ENCODE assay signal across 24 cellular contexts in the genomic region with DNA sequence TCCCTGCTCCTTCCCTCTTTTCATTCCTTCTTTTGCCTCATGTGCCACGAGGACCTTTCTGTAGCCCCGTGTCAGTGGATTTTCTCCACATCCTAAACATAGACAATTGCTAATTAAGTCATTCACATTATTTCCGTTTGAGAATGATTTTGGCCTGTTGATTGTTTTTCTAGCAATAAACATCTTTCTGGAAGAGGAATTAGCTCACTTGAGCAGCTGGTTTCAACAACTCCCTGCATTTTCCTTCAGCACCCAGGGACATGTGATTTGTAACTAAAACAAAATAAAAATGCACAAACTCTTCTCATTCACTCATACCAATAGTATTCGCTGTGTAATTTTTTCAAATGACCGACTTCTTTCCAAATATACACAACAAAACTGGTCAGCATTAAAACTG. TPM values are rescaled to one million over a fixed set of nuclear protein-coding genes. Genes with fewer than 3 reads are reported as not detected.
A peak's percentile ranks its signal among the peaks of the same experiment; 100 is the strongest.
DNase-seq lines count a peak whose midpoint lies in the region; FAIRE-seq and TF ChIP-seq lines count a peak whose summit lies in the region.
"Had no signal": no experiment of that assay in that cellular context is flagged by ENCODE, and none has a peak within 500 bp of the region (broad histone marks: within the 10 kb centered on the region; RNA-seq: fewer than 3 reads in every experiment).

No MANE protein-coding gene starts in this region.

- WGBS in H1 (ENCODE audit: extremely low coverage in 1 of 2, insufficient coverage in 1 of 2, insufficient read length in 1 of 2, insufficient replicate concordance in 2 of 2, low coverage in 1 of 2, low lambda C conversion rate in 2 of 2, missing lambda C conversion rate in 1 of 2), 2 experiments: 94% methylated on average over 5 of the region's 5 CpGs; no CpG with 5 or more reads in 1 of the 2 experiments
- 56 to 65% methylated on average over 5 of the region's 5 CpGs for WGBS in transverse colon (ENCODE audit: low coverage in 1 of 2), 2 donors

- no peaks in the 10 kb centered on the region for H3K9me3 ChIP-seq in H1 (ENCODE audit: insufficient read depth in 2 of 2, low read depth in 1 of 2, low read length in 1 of 2)
- no peaks in the 10 kb centered on the region for H3K9me3 ChIP-seq in transverse colon
- no peaks in the 10 kb centered on the region for H3K9me3 ChIP-seq in CD4-positive, alpha-beta memory T cell (ENCODE audit: control insufficient read depth in 1 of 2, low read length in 2 of 2)
- H3K9me3 ChIP-seq: MG63 had no signal

- no peak overlapping the region for H2BK15ac ChIP-seq in H1 (ENCODE audit: low read length)

- H3K4me3 ChIP-seq in H1 (ENCODE audit: extremely low read depth in 1 of 4, insufficient read depth in 2 of 4, low read depth in 3 of 4, low read length in 4 of 4) (no peak overlapping the region), transverse colon (no peak overlapping the region)
- no peak overlapping the region for H3K4me3 ChIP-seq in CD4-positive, alpha-beta memory T cell (ENCODE audit: low read length in 2 of 2)
- H3K4me3 ChIP-seq: BLaER1 treated with 17β-estradiol and CSF1 and Interleukin-3, amounts not matched to agents 10 nM and 100 nM; MG63; SJCRH30 had no signal

- H3K14ac ChIP-seq in H1 (ENCODE audit: insufficient read length): no peak overlapping the region

- no peak overlapping the region for H2BK12ac ChIP-seq in H1 (ENCODE audit: low read depth, low read length)

- no peaks in the 10 kb centered on the region for H4K20me1 ChIP-seq in H1 (replicated peaks in 1 of 2; ENCODE audit: control insufficient read depth in 1 of 2, insufficient read depth in 2 of 2, low read length in 2 of 2)
- H4K20me1 ChIP-seq: BLaER1 treated with 17β-estradiol and CSF1 and Interleukin-3, amounts not matched to agents 10 nM and 100 nM had no signal

- CTCF ChIA-PET in H1 (lab: Charles Lee; ENCODE audit: partially characterized antibody): interaction anchor here (0.9 to 1.9 kb wide), 2 partner anchors 9 to 16 kb away, joined by 3 to 5 read pairs; no protein-coding TSS in a partner anchor
- CTCF ChIA-PET in CD4-positive, alpha-beta memory T cell (lab: Charles Lee; ENCODE audit: partially characterized antibody): no interaction called here

- no peak for TF ChIP-seq EP300 in H1 (IDR thresholded peaks at IDR 0.05; ENCODE audit: borderline replicate concordance in 1 of 2, low read depth in 2 of 2, low read length in 2 of 2)
- TF ChIP-seq EP300 in transverse colon (IDR thresholded peaks at IDR 0.05; ENCODE audit: low read depth): no peak

- no peaks in the 10 kb centered on the region for H3K79me1 ChIP-seq in H1 (ENCODE audit: low read depth, low read length)

- no peaks in the 10 kb centered on the region for H3K23me2 ChIP-seq in H1 (ENCODE audit: low read depth, low read length)

- no peaks in the 10 kb centered on the region for H3K36me3 ChIP-seq in H1 (ENCODE audit: control insufficient read depth in 2 of 4, insufficient read depth in 4 of 4, low read length in 3 of 4)
- no peaks in the 10 kb centered on the region for H3K36me3 ChIP-seq in transverse colon
- no peaks in the 10 kb centered on the region for H3K36me3 ChIP-seq in CD4-positive, alpha-beta memory T cell (ENCODE audit: insufficient read depth, low read length)
- H3K36me3 ChIP-seq: MG63, SJCRH30 had no signal

- TF ChIP-seq POLR2A in H1 (IDR thresholded peaks at IDR 0.05; ENCODE audit: control extremely low read depth in 1 of 2, low read depth in 2 of 2, low read length in 2 of 2) (no peak), transverse colon (IDR thresholded peaks at IDR 0.05) (no peak)

- H3K9me3 Mint-ChIP-seq in CD4-positive, alpha-beta memory T cell: peaks cover 0 to 6% (median 0%) of the 10 kb centered on the region in 8 donors
- H3K9me3 Mint-ChIP-seq: CD8-positive, alpha-beta T cell had no signal

- H3K27me3 ChIP-seq in H1 (replicated peaks in 1 of 4; ENCODE audit: control insufficient read depth in 3 of 4, extremely low read depth in 1 of 4, insufficient read depth in 3 of 4, low read length in 3 of 4) (peaks cover 0 to 1% (median 0%) of the 10 kb centered on the region in 4 experiments; a peak in 1 of 7 replicates), transverse colon (no peaks in the 10 kb centered on the region)
- no peaks in the 10 kb centered on the region for H3K27me3 ChIP-seq in CD4-positive, alpha-beta memory T cell (ENCODE audit: insufficient read depth, low read length)
- H3K27me3 ChIP-seq: BLaER1 treated with 17β-estradiol and CSF1 and Interleukin-3, amounts not matched to agents 10 nM and 100 nM; MG63; SJCRH30 had no signal

- intact Hi-C loops in transverse colon (cut with DNase I; ENCODE audit: low total_unique reads): no loop called here
- intact Hi-C loops in CD4-positive, alpha-beta memory T cell (cut with micrococcal nuclease): no loop called here

- H3K27me3 Mint-ChIP-seq in CD4-positive, alpha-beta memory T cell: peaks cover 0 to 6% of the 10 kb centered on the region in 2 donors

- peaks cover 0 to under 1% of the 10 kb centered on the region in 2 donors for H3K36me3 Mint-ChIP-seq in CD4-positive, alpha-beta memory T cell
- H3K36me3 Mint-ChIP-seq: CD8-positive, alpha-beta T cell had no signal

- no peak overlapping the region for H2BK120ac ChIP-seq in H1 (replicated peaks; ENCODE audit: low read depth, low read length)

- no peak overlapping the region for H4K8ac ChIP-seq in H1 (ENCODE audit: extremely low read depth, insufficient read depth, low read length)

- peaks cover 0 to 4% (median 1%) of the 10 kb centered on the region in 4 experiments; a peak in 3 of 7 replicates for H3K4me1 ChIP-seq in H1 (replicated peaks in 1 of 4; ENCODE audit: control insufficient read depth in 3 of 4, insufficient read depth in 4 of 4, low read length in 3 of 4)
- no peaks in the 10 kb centered on the region for H3K4me1 ChIP-seq in transverse colon
- no peaks in the 10 kb centered on the region for H3K4me1 ChIP-seq in CD4-positive, alpha-beta memory T cell (ENCODE audit: insufficient read depth, low read length)

- H3K9ac ChIP-seq in H1 (replicated peaks in 1 of 4; ENCODE audit: extremely low read depth in 1 of 4, low read depth in 3 of 4, low read length in 3 of 4): no peak overlapping the region
- H3K9ac ChIP-seq: BLaER1 treated with 17β-estradiol and CSF1 and Interleukin-3, amounts not matched to agents 10 nM and 100 nM had no signal

- no peak overlapping the region for H3K4me2 ChIP-seq in H1 (ENCODE audit: insufficient read depth in 1 of 2, low read depth in 2 of 2, low read length in 2 of 2)
- H3K4me2 ChIP-seq: BLaER1 treated with 17β-estradiol and CSF1 and Interleukin-3, amounts not matched to agents 10 nM and 100 nM had no signal

- H3K79me2 ChIP-seq in H1 (ENCODE audit: control insufficient read depth in 1 of 2, insufficient read depth in 2 of 2, low read length in 2 of 2): no peaks in the 10 kb centered on the region

- H3K23ac ChIP-seq in H1 (ENCODE audit: insufficient read length): no peak overlapping the region

- no peak overlapping the region for H3K18ac ChIP-seq in H1 (ENCODE audit: extremely low read depth, low read length)

- H2AFZ ChIP-seq in H1 (ENCODE audit: low read length): 0 out of 2 replicates have a peak overlapping the region, but pooled peaks have one; percentile 22

- H3K27ac ChIP-seq in H1 (ENCODE audit: low read depth, low read length): no peak overlapping the region
- H3K27ac ChIP-seq in transverse colon: peak overlapping the region in 3 of 4 donors; percentile 5 to 31 (median 16)
- no peak overlapping the region for H3K27ac ChIP-seq in CD4-positive, alpha-beta memory T cell (ENCODE audit: low read depth, low read length)
- H3K27ac ChIP-seq: BLaER1 treated with 17β-estradiol and CSF1 and Interleukin-3, amounts not matched to agents 10 nM and 100 nM; SJCRH30 had no signal

- no peak overlapping the region for H2AK5ac ChIP-seq in H1 (ENCODE audit: low read depth, low read length)

- DNase-seq in GM04503 (ENCODE audit: low read depth) (peak; percentile 17), H1 (ENCODE audit: low read depth in 1 of 2, low spot score in 2 of 2) (no peak), left kidney (ENCODE audit: low read depth, low spot score) (peak; percentile 60), transverse colon (no peak), NCI-H1930 (lab: John Stamatoyannopoulos, UW) (no peak), COLO829 (ENCODE audit: low spot score) (no peak)
- DNase-seq in CD4-positive, alpha-beta memory T cell: no peak
- DNase-seq: Calu3; CD8-positive, alpha-beta T cell; DMS153; Kasumi-1; MG63; NCI-H1048; NCI-H1436 treated with DMSO at 0.1 percent for 48 hours; NCI-H2029; NCI-H2227 treated with DMSO at 0.1 percent for 48 hours; NCI-H510A treated with DMSO at 0.1 percent for 48 hours; NCI-H774; NK-92 treated with Interleukin-12 subunit alpha and Interleukin-12 subunit beta, amount 100 ng/mL, for 24 hours; SJCRH30; T-helper 1 cell had no signal

- no peak overlapping the region for H4K91ac ChIP-seq in H1 (replicated peaks; ENCODE audit: insufficient read length, low read length)

- H3K27ac Mint-ChIP-seq in CD4-positive, alpha-beta memory T cell: no peak overlapping the region
- H3K27ac Mint-ChIP-seq: CD8-positive, alpha-beta T cell had no signal

- TF ChIP-seq CTCF in H1 (IDR thresholded peaks at IDR 0.05; ENCODE audit: control extremely low read depth in 1 of 3, insufficient read depth in 1 of 3, low read depth in 1 of 3, low read length in 3 of 3) (no peak), transverse colon (IDR thresholded peaks at IDR 0.05) (no peak)

- POLR2A ChIA-PET in H1 (lab: Charles Lee; ENCODE audit: partially characterized antibody): no interaction called here
- POLR2A ChIA-PET in CD4-positive, alpha-beta memory T cell (lab: Charles Lee; ENCODE audit: partially characterized antibody): no interaction called here

- no peak overlapping the region for H3K4ac ChIP-seq in H1 (replicated peaks; ENCODE audit: insufficient read length, low read depth, low read length)

- no peaks in the 10 kb centered on the region for H3K4me1 Mint-ChIP-seq in CD4-positive, alpha-beta memory T cell

- H2BK5ac ChIP-seq in H1 (ENCODE audit: low read depth, low read length): no peak overlapping the region

- in situ Hi-C loops in transverse colon (cut with MboI; ENCODE audit: low pct_ligation_motif_present in 1 of 4, low pct_unique_long_range_greater_than_20kb in 1 of 4, low sequenced_read_pairs in 3 of 4): no loop called here

- no peak overlapping the region for H4K5ac ChIP-seq in H1 (ENCODE audit: insufficient read length, low read depth, low read length)

- no peak for TF ChIP-seq RAD21 in H1 (IDR thresholded peaks at IDR 0.05 in 1 of 2, conservative IDR thresholded peaks at IDR 0.05 in 1 of 2; ENCODE audit: low read depth in 2 of 2, low read length in 2 of 2)

- no peak overlapping the region for H3K56ac ChIP-seq in H1 (replicated peaks; ENCODE audit: insufficient read length, low read depth, low read length)

- FAIRE-seq in H1 (lab: Jason Lieb, UNC): no peak
- FAIRE-seq: G401.6, GM19239 had no signal

- no peak overlapping the region for H2BK20ac ChIP-seq in H1 (ENCODE audit: low read length)

- H3K4me3 Mint-ChIP-seq in CD4-positive, alpha-beta memory T cell: no peak overlapping the region
- H3K4me3 Mint-ChIP-seq: CD8-positive, alpha-beta T cell had no signal

RNA-seq across cellular contexts. Expression of gene RAP2A, which starts 40.6 kb away (rescaled TPM):
- total RNA-seq in H1 (2021; fragmentation: NEBNext Ultra II Directional; extraction: Animal tissue kit (Norgen Biotek cat#: 25700)): 43.4 and 45.3 TPM in 2 replicates
- 4.4 and 8.4 TPM in 2 replicates for polyA plus RNA-seq in H1 (2011; rRNA removed)
- 8.7 TPM for polyA plus RNA-seq in H1 (2011; cell fraction: cytosol; rRNA removed)
- 20.2 TPM for polyA plus RNA-seq in H1 (2011; cell fraction: nucleus; rRNA removed)
- 21.1 to 23.8 TPM (median 22.2 TPM) in 4 replicates for polyA plus RNA-seq in H1 (2012, experiment 1 of 2)
- 1.5 TPM for polyA plus RNA-seq in H1 (2012, experiment 2 of 2)
- 17.4 TPM for polyA plus RNA-seq in H1 (2013, experiment 1 of 2)
- 16.5 TPM for polyA plus RNA-seq in H1 (2013, experiment 2 of 2)
- 46.9 and 56.4 TPM in 2 replicates for polyA minus RNA-seq in H1 (2011; rRNA and poly(A)+ RNA removed)
- polyA minus RNA-seq in H1 (2011; cell fraction: cytosol; rRNA and poly(A)+ RNA removed): 30.4 TPM
- 74.9 TPM for polyA minus RNA-seq in H1 (2011; cell fraction: nucleus; rRNA and poly(A)+ RNA removed)
- total RNA-seq in transverse colon: 10 to 100 TPM; 10.5 to 23.2 (median 20.7) TPM
- total RNA-seq in CD4-positive, alpha-beta memory T cell: 10 to 100 TPM; 21.5 to 24.0 TPM
- polyA plus RNA-seq in CD4-positive, alpha-beta memory T cell: 1 to 10 TPM; 1.7 to 3.9 TPM

Comparison
In these comparisons a context has a peak if more than half of its experiments do, and no peak if none do; other contexts are left out.
1. DNase-seq: peak in GM04503 (single experiment) and left kidney (single experiment); none in H1 (0 of 2), transverse colon (single experiment), NCI-H1930 (0 of 2), COLO829 (single experiment) and CD4-positive, alpha-beta memory T cell (0 of 5).
2. H3K27ac ChIP-seq: peak in transverse colon (3 of 4); none in H1 (single experiment) and CD4-positive, alpha-beta memory T cell (single experiment).